16 cellular contexts compared by ENCODE assay signal in genomic region chr5:52674815-52675545, GRCh38.
A peak's percentile ranks its signal among the peaks of the same experiment; 100 is the strongest.
DNase-seq lines count a peak whose midpoint lies in the region; ATAC-seq, FAIRE-seq and TF ChIP-seq lines count a peak whose summit lies in the region.
"Had no signal": no experiment of that assay in that cellular context is flagged by ENCODE, and none has a peak within 500 bp of the region (broad histone marks: within the 10 kb centered on the region; RNA-seq: fewer than 3 reads in every experiment).

No MANE protein-coding gene starts in this region.

- H3K9me3 ChIP-seq in AG04450 (ENCODE audit: control insufficient read depth, insufficient read depth, low read length), result no peaks in the 10 kb centered on the region
- no peaks in the 10 kb centered on the region for H3K9me3 ChIP-seq in kidney (ENCODE audit: control insufficient read depth in 1 of 2, low read length in 2 of 2)

- H3K4me3 ChIP-seq in AG04450 (ENCODE audit: low read depth, low read length), result no peak overlapping the region
- H3K4me3 ChIP-seq in brain microvascular endothelial cell (ENCODE audit: low read depth, low read length), result no peak overlapping the region
- H3K4me3 ChIP-seq in kidney (ENCODE audit: low read length in 2 of 2), result no peak overlapping the region

- no peak overlapping the region for H3K9ac ChIP-seq in kidney (ENCODE audit: low read length in 2 of 2)

- H3K4me1 ChIP-seq in kidney (ENCODE audit: control insufficient read depth in 1 of 2, insufficient read depth in 1 of 2, low read depth in 1 of 2, low read length in 2 of 2), result no peaks in the 10 kb centered on the region

- H3K36me3 ChIP-seq in brain microvascular endothelial cell (replicated peaks), result no peaks in the 10 kb centered on the region
- H3K36me3 ChIP-seq in kidney (ENCODE audit: control insufficient read depth in 1 of 2, insufficient read depth in 2 of 2, low read length in 2 of 2), result no peaks in the 10 kb centered on the region

- no peak overlapping the region for H3K27ac ChIP-seq in AG04450 (ENCODE audit: low read depth, low read length)
- H3K27ac ChIP-seq in brain microvascular endothelial cell, result peak overlapping the region; percentile 54
- H3K27ac ChIP-seq in kidney (ENCODE audit: low read depth in 2 of 2, low read length in 2 of 2), result no peak overlapping the region

- in situ Hi-C loops in brain microvascular endothelial cell (cut with HindIII; ENCODE audit: low pct_ligation_motif_present, low sequenced_read_pairs), result loop anchor here (25.0 kb wide), 1 partner anchor 1713 kb away; no protein-coding TSS in a partner anchor

- TF ChIP-seq CTCF in AG04450 (IDR thresholded peaks at IDR 0.05; ENCODE audit: low read depth, low read length), result no peak
- TF ChIP-seq CTCF in brain microvascular endothelial cell (IDR thresholded peaks at IDR 0.05; ENCODE audit: low read depth, low read length, missing control alignments), result no peak
- no peak for TF ChIP-seq CTCF in kidney (IDR thresholded peaks at IDR 0.05; ENCODE audit: borderline replicate concordance, extremely low read depth, insufficient read depth)

- FAIRE-seq in kidney (lab: Jason Lieb, UNC), result peak; percentile 66
- FAIRE-seq: G401.6, GM18507 had no signal

- intact Hi-C loops in kidney (cut with DNase I), result no loop called here

- DNase-seq in AG04450 (ENCODE audit: low read depth, low spot score) (peak; percentile 18), HS-27A (ENCODE audit: low read depth) (peak; percentile 40), brain microvascular endothelial cell (peak; percentile 88), kidney (no peak), NCI-H345 (lab: John Stamatoyannopoulos, UW) (no peak), NCI-H1092 (lab: John Stamatoyannopoulos, UW) (no peak), foreskin melanocyte (no peak)
- DNase-seq: effector memory CD4-positive, alpha-beta T cell; NCI-H1092 treated with DMSO at 0.1 percent for 48 hours; NCI-H524 treated with DMSO at 0.1 percent for 48 hours; Right ventricle myocardium superior; stimulated activated CD4-positive, alpha-beta T cell treated with anti-CD3 and anti-CD28 coated beads, Interleukin-12 subunit alpha, Interleukin-12 subunit beta, amount 100 ng/mL, for 4 hours had no signal

- ATAC-seq in GM18520 (IDR thresholded peaks at IDR 0.05; ENCODE audit: unreplicated experiment), result no peak
- ATAC-seq: naive thymus-derived CD4-positive, alpha-beta T cell had no signal

- POLR2A ChIA-PET in AG04450 (lab: Yijun Ruan, JAX), result no interaction called here

- CTCF ChIA-PET in AG04450 (lab: Charles Lee), result no interaction called here

- peaks cover 5% of the 10 kb centered on the region for H3K27me3 ChIP-seq in AG04450 (ENCODE audit: control insufficient read depth, insufficient read depth, low read length)
- H3K27me3 ChIP-seq in brain microvascular endothelial cell (replicated peaks), result no peaks in the 10 kb centered on the region

Comparison
In these comparisons a context has a peak if more than half of its experiments do, and no peak if none do; other contexts are left out.
1. DNase-seq: peak in AG04450 (single experiment), HS-27A (single experiment) and brain microvascular endothelial cell (single experiment); none in kidney (single experiment), NCI-H345 (single experiment), NCI-H1092 (single experiment) and foreskin melanocyte (single experiment).